Comparison of ENCODE assay signal across 9 cellular contexts in the genomic region with DNA sequence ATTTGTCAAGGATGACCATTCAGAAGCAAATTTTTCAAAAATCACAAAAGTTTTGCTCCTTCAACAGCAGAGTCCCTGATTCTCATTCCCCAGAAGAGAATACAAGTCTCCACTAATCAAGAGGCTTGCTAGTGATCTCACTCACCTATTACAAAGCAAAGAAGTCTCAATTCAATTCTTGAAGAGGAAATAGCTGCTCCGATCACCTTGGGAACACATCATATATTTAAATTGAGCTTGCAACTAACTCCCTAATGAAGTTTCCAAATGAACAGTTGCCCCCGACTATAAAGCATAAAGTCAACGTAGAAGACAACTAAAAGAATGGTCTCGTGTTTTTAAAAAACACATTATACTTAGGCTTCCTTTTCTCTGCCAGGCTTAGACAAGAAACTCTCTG. TPM values are rescaled to one million over a fixed set of nuclear protein-coding genes. Genes with fewer than 3 reads are reported as not detected.
A peak's percentile ranks its signal among the peaks of the same experiment; 100 is the strongest.
DNase-seq lines count a peak whose midpoint lies in the region; ATAC-seq, FAIRE-seq and TF ChIP-seq lines count a peak whose summit lies in the region.
"Had no signal": no experiment of that assay in that cellular context is flagged by ENCODE, and none has a peak within 500 bp of the region (broad histone marks: within the 10 kb centered on the region; RNA-seq: fewer than 3 reads in every experiment).

No MANE protein-coding gene starts in this region.

- peaks cover 14% of the 10 kb centered on the region; the same call in 1 of the 2 replicates for H3K27me3 ChIP-seq in iPS-20b (ENCODE audit: insufficient read depth, low read length)
- peaks cover 15% of the 10 kb centered on the region for H3K27me3 ChIP-seq in CD8-positive, alpha-beta T cell (ENCODE audit: insufficient read depth, low read length)

- peaks cover 66% of the 10 kb centered on the region for H3K27me3 Mint-ChIP-seq in activated T-helper 2 cell treated with anti-CD3 and anti-CD28 coated beads, Interferon-gamma antibody, Interleukin-2, Interleukin-4, amounts not matched to agents 10 μg/mL and 5 μg/mL and 100 μg/mL, durations not matched to agents 14 hours and 24 hours and 36 hours (ENCODE audit: low read depth)
- peaks cover 52% of the 10 kb centered on the region for H3K27me3 Mint-ChIP-seq in CD8-positive, alpha-beta T cell (ENCODE audit: low read depth)

- H3K9me3 Mint-ChIP-seq in activated T-helper 2 cell treated with anti-CD3 and anti-CD28 coated beads, Interferon-gamma antibody, Interleukin-2, Interleukin-4, amounts not matched to agents 10 μg/mL and 5 μg/mL and 100 μg/mL, durations not matched to agents 14 hours and 24 hours and 36 hours = no peaks in the 10 kb centered on the region
- H3K9me3 Mint-ChIP-seq in CD8-positive, alpha-beta T cell = no peaks in the 10 kb centered on the region
- H3K9me3 Mint-ChIP-seq: activated CD4-positive, alpha-beta memory T cell treated with anti-CD3 and anti-CD28 coated beads, Interleukin-2, amount 10 ng/mL, durations not matched to agents 7 days and 5 days; stimulated activated naive B cell treated with anti-CD40 and anti-IgM and Interleukin-4, amounts not matched to agents 10 μg/mL and 1 μg/mL and 100 μg/mL, for 72 hours had no signal

- peak overlapping the region; percentile 80 for H3K4me3 Mint-ChIP-seq in activated T-helper 2 cell treated with anti-CD3 and anti-CD28 coated beads, Interferon-gamma antibody, Interleukin-2, Interleukin-4, amounts not matched to agents 10 μg/mL and 5 μg/mL and 100 μg/mL, durations not matched to agents 14 hours and 24 hours and 36 hours (ENCODE audit: low read depth)
- no peak overlapping the region for H3K4me3 Mint-ChIP-seq in CD8-positive, alpha-beta T cell

- peaks cover 11% of the 10 kb centered on the region for H3K4me1 Mint-ChIP-seq in activated T-helper 2 cell treated with anti-CD3 and anti-CD28 coated beads, Interferon-gamma antibody, Interleukin-2, Interleukin-4, amounts not matched to agents 10 μg/mL and 5 μg/mL and 100 μg/mL, durations not matched to agents 14 hours and 24 hours and 36 hours (ENCODE audit: low read depth)
- H3K4me1 Mint-ChIP-seq in CD8-positive, alpha-beta T cell (ENCODE audit: low read depth) = peaks cover 15% of the 10 kb centered on the region

- POLR2A ChIA-PET in HEK293 (lab: Yijun Ruan, JAX) = no interaction called here
- POLR2A ChIA-PET in CD8-positive, alpha-beta T cell (lab: Charles Lee) = no interaction called here

- no peak for ATAC-seq in GM19351 (IDR thresholded peaks at IDR 0.05; ENCODE audit: unreplicated experiment)
- no peak for ATAC-seq in CD8-positive, alpha-beta T cell
- ATAC-seq: stimulated activated naive B cell treated with anti-CD40 and anti-IgM and Interleukin-4, amounts not matched to agents 10 μg/mL and 1 μg/mL and 100 μg/mL, for 72 hours had no signal

- no peak for TF ChIP-seq CTCF in HEK293 (tag by site-specific recombination; IDR thresholded peaks at IDR 0.05)
- TF ChIP-seq CTCF in CD8-positive, alpha-beta T cell (IDR thresholded peaks at IDR 0.05) = no peak

- DNase-seq in activated T-helper 2 cell treated with anti-CD3 and anti-CD28 coated beads, Interferon-gamma antibody, Interleukin-2, Interleukin-4, amounts not matched to agents 10 μg/mL and 5 μg/mL and 100 μg/mL, durations not matched to agents 14 hours and 24 hours and 36 hours (ENCODE audit: low spot score) = no peak
- no peak for DNase-seq in skeletal muscle cell (ENCODE audit: low read depth)
- no peak for DNase-seq in CD8-positive, alpha-beta T cell
- no peak for DNase-seq in urothelium cell line (ENCODE audit: low spot score)
- DNase-seq: activated CD4-positive, alpha-beta memory T cell treated with anti-CD3 and anti-CD28 coated beads, Interleukin-2, amount 10 ng/mL, durations not matched to agents 7 days and 5 days; stimulated activated naive B cell treated with anti-CD40 and anti-IgM and Interleukin-4, amounts not matched to agents 10 μg/mL and 1 μg/mL and 100 μg/mL, for 72 hours had no signal

- H3K9me3 ChIP-seq in HEK293 (ENCODE audit: control insufficient read depth, insufficient read depth, low read depth, low read length) (no peaks in the 10 kb centered on the region), iPS-20b (ENCODE audit: insufficient read depth, low read depth, low read length) (no peaks in the 10 kb centered on the region)
- H3K9me3 ChIP-seq in CD8-positive, alpha-beta T cell (ENCODE audit: low read length) = no peaks in the 10 kb centered on the region

- peaks cover 3% of the 10 kb centered on the region for H3K36me3 Mint-ChIP-seq in activated T-helper 2 cell treated with anti-CD3 and anti-CD28 coated beads, Interferon-gamma antibody, Interleukin-2, Interleukin-4, amounts not matched to agents 10 μg/mL and 5 μg/mL and 100 μg/mL, durations not matched to agents 14 hours and 24 hours and 36 hours (ENCODE audit: low read depth)
- H3K36me3 Mint-ChIP-seq in CD8-positive, alpha-beta T cell = no peaks in the 10 kb centered on the region
- H3K36me3 Mint-ChIP-seq: stimulated activated naive B cell treated with anti-CD40 and anti-IgM and Interleukin-4, amounts not matched to agents 10 μg/mL and 1 μg/mL and 100 μg/mL, for 72 hours had no signal

- H3K4me3 ChIP-seq in HEK293 (ENCODE audit: low read depth, low read length) = peak overlapping the region; percentile 91
- peak overlapping the region; percentile 88 for H3K4me3 ChIP-seq in iPS-20b (ENCODE audit: low read length)
- H3K4me3 ChIP-seq in skeletal muscle cell (ENCODE audit: low read depth, low read length) = peak overlapping the region; percentile 82
- H3K4me3 ChIP-seq in CD8-positive, alpha-beta T cell (ENCODE audit: low read depth, low read length) = no peak overlapping the region

- intact Hi-C loops in activated T-helper 2 cell treated with anti-CD3 and anti-CD28 coated beads, Interferon-gamma antibody, Interleukin-2, Interleukin-4, amounts not matched to agents 10 μg/mL and 5 μg/mL and 100 μg/mL, durations not matched to agents 14 hours and 24 hours and 36 hours (cut with micrococcal nuclease) = loop anchor here (5.0 to 10.0 kb wide), 3 partner anchors 252 to 520 kb away; partner anchors contain the start of genes EGFLAM and RICTOR
- intact Hi-C loops in CD8-positive, alpha-beta T cell (cut with DNase I, micrococcal nuclease) = no loop called here

- no peak overlapping the region for H3K27ac Mint-ChIP-seq in activated T-helper 2 cell treated with anti-CD3 and anti-CD28 coated beads, Interferon-gamma antibody, Interleukin-2, Interleukin-4, amounts not matched to agents 10 μg/mL and 5 μg/mL and 100 μg/mL, durations not matched to agents 14 hours and 24 hours and 36 hours
- H3K27ac Mint-ChIP-seq in CD8-positive, alpha-beta T cell = no peak overlapping the region
- H3K27ac Mint-ChIP-seq: activated CD4-positive, alpha-beta memory T cell treated with anti-CD3 and anti-CD28 coated beads, Interleukin-2, amount 10 ng/mL, durations not matched to agents 7 days and 5 days; stimulated activated naive B cell treated with anti-CD40 and anti-IgM and Interleukin-4, amounts not matched to agents 10 μg/mL and 1 μg/mL and 100 μg/mL, for 72 hours had no signal

- no peak for FAIRE-seq in urothelium cell line (lab: Jason Lieb, UNC)

- H3K4me1 ChIP-seq in HEK293 (ENCODE audit: control insufficient read depth, insufficient read depth, low read length) = peaks cover 31% of the 10 kb centered on the region
- peaks cover 20% of the 10 kb centered on the region; the same call in 1 of the 2 replicates for H3K4me1 ChIP-seq in iPS-20b (ENCODE audit: insufficient read depth, low read length)
- peaks cover 7% of the 10 kb centered on the region for H3K4me1 ChIP-seq in CD8-positive, alpha-beta T cell (ENCODE audit: insufficient read depth, low read length)

- H3K9ac ChIP-seq in iPS-20b (ENCODE audit: low read depth, low read length) = peak overlapping the region; percentile 17; the same call in 1 of the 2 replicates

- H3K27ac ChIP-seq in HEK293 (ENCODE audit: extremely low read depth, low read depth, low read length) (no peak overlapping the region), iPS-20b (ENCODE audit: low read length) (no peak overlapping the region)
- no peak overlapping the region for H3K27ac ChIP-seq in CD8-positive, alpha-beta T cell (ENCODE audit: low read depth, low read length)

- H3K36me3 ChIP-seq in HEK293 (ENCODE audit: control insufficient read depth in 2 of 2, insufficient read depth in 1 of 2, low read length in 2 of 2) (no peaks in the 10 kb centered on the region), iPS-20b (ENCODE audit: insufficient read depth, low read depth, low read length) (no peaks in the 10 kb centered on the region)
- H3K36me3 ChIP-seq in CD8-positive, alpha-beta T cell (ENCODE audit: insufficient read depth, low read length) = no peaks in the 10 kb centered on the region

- CTCF ChIA-PET in HEK293 (lab: Yijun Ruan, JAX) = interaction anchor here (0.6 to 5.2 kb wide), 9 partner anchors 9 to 1816 kb away, joined by 3 to 44 read pairs (median 4); no protein-coding TSS in a partner anchor
- CTCF ChIA-PET in CD8-positive, alpha-beta T cell (lab: Charles Lee) = no interaction called here

TF ChIP-seq in HEK293, 187 proteins besides CTCF, POLR2A, EP300 and RAD21:
- TF ChIP-seq ZNF658 (tag by site-specific recombination; IDR thresholded peaks at IDR 0.05) (no peak), KLF10 (tag by site-specific recombination; IDR thresholded peaks at IDR 0.05) (0 out of 2 replicates have a peak, but pooled peaks have one; percentile 1)

RNA-seq across cellular contexts. Expression of gene LIFR, which starts 1.6 kb away (rescaled TPM):
- 0.25 TPM in 1 of 2 replicates, not detected in the other for total RNA-seq in activated T-helper 2 cell treated with anti-CD3 and anti-CD28 coated beads, Interferon-gamma antibody, Interleukin-2, Interleukin-4, amounts not matched to agents 10 μg/mL and 5 μg/mL and 100 μg/mL, durations not matched to agents 14 hours and 24 hours and 36 hours
- total RNA-seq in CD8-positive, alpha-beta T cell = not detected
